In genomic region chr6:129340983-129341382, GRCh38 we compare ENCODE assay signal across 20 cellular contexts.
DNase-seq lines count a peak whose midpoint lies in the region; ATAC-seq, FAIRE-seq and TF ChIP-seq lines count a peak whose summit lies in the region.
"Had no signal": no experiment of that assay in that cellular context is flagged by ENCODE, and none has a peak within 500 bp of the region (broad histone marks: within the 10 kb centered on the region; RNA-seq: fewer than 3 reads in every experiment).

No MANE protein-coding gene starts in this region.

- no TSS peak for BruUV-seq in mammary epithelial cell (replicated peaks; lab: Mats Ljungman, UMichigan)

- no peak for TF ChIP-seq POLR2A in heart left ventricle (IDR thresholded peaks at IDR 0.05)

- no peaks in the 10 kb centered on the region for H3K79me2 ChIP-seq in mammary epithelial cell (ENCODE audit: insufficient read depth, low read length)
- H3K79me2 ChIP-seq: hepatocyte had no signal

- H3K4me2 ChIP-seq in mammary epithelial cell (ENCODE audit: insufficient read depth, low read depth, low read length) = no peak overlapping the region
- H3K4me2 ChIP-seq: hepatocyte, neural progenitor cell had no signal

- dilution Hi-C loops in mammary epithelial cell (cut with HindIII; ENCODE audit: low sequenced_read_pairs) = no loop called here

- no peak for FAIRE-seq in urothelium cell line (lab: Jason Lieb, UNC)
- FAIRE-seq: GM12892, GM19239 had no signal

- H3K4me3 ChIP-seq in mammary epithelial cell (replicated peaks in 1 of 3; ENCODE audit: insufficient read depth in 1 of 3, low read depth in 2 of 3, low read length in 3 of 3) (no peak overlapping the region), heart left ventricle (no peak overlapping the region), upper lobe of right lung (no peak overlapping the region)
- H3K4me3 ChIP-seq: dorsolateral prefrontal cortex, hepatocyte, neural progenitor cell, tibial artery had no signal

- no peak overlapping the region for H3K27ac ChIP-seq in mammary epithelial cell (ENCODE audit: insufficient read depth, low read depth, low read length)
- peak overlapping the region in 9 of 12 donors; percentile 5 to 37 (median 16) for H3K27ac ChIP-seq in heart left ventricle
- H3K27ac ChIP-seq in upper lobe of right lung = no peak overlapping the region
- H3K27ac ChIP-seq: dorsolateral prefrontal cortex, hepatocyte, HL-60, neural progenitor cell, tibial artery had no signal

- H3K27me3 ChIP-seq in mammary epithelial cell (ENCODE audit: insufficient read depth, low read length) (peaks cover 1% of the 10 kb centered on the region), heart left ventricle (no peaks in the 10 kb centered on the region), upper lobe of right lung (no peaks in the 10 kb centered on the region)
- H3K27me3 ChIP-seq: dorsolateral prefrontal cortex, hepatocyte, neural progenitor cell, tibial artery had no signal

- ATAC-seq in Right ventricle myocardium inferior (peak; percentile 38), heart left ventricle (peak; percentile 25 to 74 (median 41)), upper lobe of right lung (no peak)

- CTCF ChIA-PET in mammary epithelial cell (lab: Charles Lee; ENCODE audit: low non-redundant PET) = no interaction called here

- no peak overlapping the region for H3K9ac ChIP-seq in mammary epithelial cell (ENCODE audit: insufficient read depth, low read length)
- H3K9ac ChIP-seq: neural progenitor cell had no signal

- in situ Hi-C loops in mammary epithelial cell (cut with MboI; ENCODE audit: low sequenced_read_pairs in 2 of 2) = no loop called here

- H4K20me1 ChIP-seq in mammary epithelial cell (ENCODE audit: insufficient read depth, low read length) = no peaks in the 10 kb centered on the region

- DNase-seq in Right ventricle myocardium inferior (ENCODE audit: missing footprints) = no peak
- DNase-seq in cardiac septum (ENCODE audit: low spot score) = no peak
- peak; percentile 58 for DNase-seq in mammary epithelial cell
- DNase-seq in heart left ventricle = peak in 2 of 5 donors; percentile 38 to 66
- DNase-seq in urothelium cell line (ENCODE audit: low spot score) = peak; percentile 16
- DNase-seq in upper lobe of right lung = no peak
- no peak for DNase-seq in NCI-H82 (lab: John Stamatoyannopoulos, UW)
- DNase-seq in iPS-NIHi11 (ENCODE audit: low spot score) = no peak
- DNase-seq: 8988T; activated B cell treated with CpG ODN at 0.5 μM for 24 hours; activated naive CD8-positive, alpha-beta T cell treated with anti-CD3 and anti-CD28 coated beads, Interleukin-2, amount 10 ng/mL, durations not matched to agents 7 days and 5 days; NCI-H2081 treated with DMSO at 0.1 percent for 48 hours; NK-92 treated with Interleukin-12 subunit alpha and Interleukin-12 subunit beta, amount 100 ng/mL, for 24 hours had no signal

- H3K4me1 ChIP-seq in mammary epithelial cell (ENCODE audit: insufficient read depth, low read length) (no peaks in the 10 kb centered on the region), heart left ventricle (peaks cover 0 to 35% (median 8%) of the 10 kb centered on the region in 12 donors), upper lobe of right lung (no peaks in the 10 kb centered on the region)
- H3K4me1 ChIP-seq: tibial artery had no signal

- H2AFZ ChIP-seq in mammary epithelial cell (ENCODE audit: low read depth, low read length) = no peak overlapping the region
- H2AFZ ChIP-seq: hepatocyte, neural progenitor cell had no signal

- H3K9me3 ChIP-seq in mammary epithelial cell (replicated peaks; ENCODE audit: insufficient read depth, low read length) (no peaks in the 10 kb centered on the region), heart left ventricle (no peaks in the 10 kb centered on the region), upper lobe of right lung (no peaks in the 10 kb centered on the region)
- H3K9me3 ChIP-seq: tibial artery had no signal

- H3K36me3 ChIP-seq in mammary epithelial cell (ENCODE audit: insufficient read depth, low read length) = no peaks in the 10 kb centered on the region
- H3K36me3 ChIP-seq in heart left ventricle = peaks cover 0 to 65% (median 0%) of the 10 kb centered on the region in 9 donors
- H3K36me3 ChIP-seq in upper lobe of right lung = no peaks in the 10 kb centered on the region
- H3K36me3 ChIP-seq: neural progenitor cell, tibial artery had no signal

- WGBS in mammary epithelial cell (ENCODE audit: low coverage, missing lambda C conversion rate) = 50% methylated on average over 4 of the region's 4 CpGs
- 28 to 43% (median 36%) methylated on average over 4 of the region's 4 CpGs for WGBS in heart left ventricle, 4 donors

- TF ChIP-seq CTCF in mammary epithelial cell (conservative IDR thresholded peaks at IDR 0.05 in 1 of 2, IDR thresholded peaks at IDR 0.05 in 1 of 2; ENCODE audit: extremely low read depth in 1 of 2, insufficient read depth in 1 of 2, low read depth in 1 of 2, low read length in 2 of 2) (no peak), heart left ventricle (IDR thresholded peaks at IDR 0.05) (no peak), upper lobe of right lung (IDR thresholded peaks at IDR 0.05) (no peak)

- intact Hi-C loops in Right ventricle myocardium inferior (cut with DNase I) (loop anchor here (10.0 kb wide), 1 partner anchor 456 kb away; the partner anchor contains the start of gene LAMA2), cardiac septum (cut with DNase I) (no loop called here), mammary epithelial cell (cut with micrococcal nuclease) (no loop called here), heart left ventricle (cut with DNase I) (no loop called here), upper lobe of right lung (cut with DNase I) (no loop called here)

Comparison
In these comparisons a context has a peak if more than half of its experiments do, and no peak if none do; other contexts are left out.
1. DNase-seq: peak in mammary epithelial cell (single experiment) and urothelium cell line (single experiment); none in Right ventricle myocardium inferior (single experiment), cardiac septum (single experiment), upper lobe of right lung (single experiment), NCI-H82 (single experiment) and iPS-NIHi11 (single experiment).
2. H3K27ac ChIP-seq: peak in heart left ventricle (9 of 12); none in mammary epithelial cell (single experiment) and upper lobe of right lung (single experiment).